Comparison of ENCODE assay signal across 16 cellular contexts in the genomic region with DNA sequence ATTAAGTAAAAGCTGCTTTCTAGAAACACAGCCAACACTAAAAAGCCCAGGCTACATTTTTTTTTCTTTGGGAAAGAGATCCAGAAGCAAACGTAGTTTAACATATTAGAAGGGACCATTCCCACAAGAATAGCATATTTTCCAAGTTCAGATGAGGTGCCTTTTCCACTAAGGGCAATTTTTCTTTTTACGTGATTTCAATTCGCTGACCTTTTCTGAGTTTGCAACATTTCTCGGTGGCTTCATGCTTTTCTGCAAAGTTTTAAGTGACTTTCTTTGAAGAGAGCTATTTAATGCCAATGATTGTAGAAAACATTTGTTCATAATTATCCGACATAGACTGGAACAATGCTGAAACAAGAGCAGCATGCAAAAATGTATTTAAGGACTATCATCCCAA. TPM values are rescaled to one million over a fixed set of nuclear protein-coding genes. Genes with fewer than 3 reads are reported as not detected.
DNase-seq lines count a peak whose midpoint lies in the region; ATAC-seq and TF ChIP-seq lines count a peak whose summit lies in the region.
"Had no signal": no experiment of that assay in that cellular context is flagged by ENCODE, and none has a peak within 500 bp of the region (broad histone marks: within the 10 kb centered on the region; RNA-seq: fewer than 3 reads in every experiment).

No MANE protein-coding gene starts in this region.

- H3K27me3 ChIP-seq in H9 (ENCODE audit: insufficient read depth, low read length) (no peaks in the 10 kb centered on the region), fibroblast of lung (ENCODE audit: control insufficient read depth, insufficient read depth, low read length) (no peaks in the 10 kb centered on the region), smooth muscle cell (ENCODE audit: low read depth) (no peaks in the 10 kb centered on the region)

- POLR2A ChIA-PET in WTC11 (lab: Charles Lee): no interaction called here

- H3K4ac ChIP-seq in H9 (ENCODE audit: low read depth, low read length): no peak overlapping the region

- H2BK120ac ChIP-seq in H9 (ENCODE audit: low read depth, low read length, poor library complexity, severe bottlenecking): no peak overlapping the region

- no peak overlapping the region for H2BK20ac ChIP-seq in H9 (ENCODE audit: low read depth, low read length, poor library complexity, severe bottlenecking)

- H3K9ac ChIP-seq in H9 (ENCODE audit: extremely low read depth, insufficient read length, low read length) (no peak overlapping the region), fibroblast of lung (ENCODE audit: insufficient read depth, low read length) (no peak overlapping the region), smooth muscle cell (ENCODE audit: low read depth) (no peak overlapping the region)

- H3K4me1 Mint-ChIP-seq in H9 (peaks cover 87 to 89% of the 10 kb centered on the region in 2 experiments), WTC11 (peaks cover 96% of the 10 kb centered on the region), immature natural killer cell (peaks cover 27 to 44% of the 10 kb centered on the region in 2 donors)

- H4K91ac ChIP-seq in H9 (ENCODE audit: insufficient read length, low read depth, low read length): no peak overlapping the region

- H3K9me3 Mint-ChIP-seq in H9 (no peaks in the 10 kb centered on the region), WTC11 (no peaks in the 10 kb centered on the region), immature natural killer cell (no peaks in the 10 kb centered on the region)
- H3K9me3 Mint-ChIP-seq: CD4-positive, alpha-beta T cell had no signal

- H3K27ac Mint-ChIP-seq in H9 (peak overlapping the region in 2 of 3 experiments; percentile 52 to 96; a peak in 4 of 7 replicates), WTC11 (peak overlapping the region; percentile 99), immature natural killer cell (peak overlapping the region in 1 of 6 donors; percentile 20)
- H3K27ac Mint-ChIP-seq: CD4-positive, alpha-beta T cell had no signal

- H3K79me1 ChIP-seq in H9 (ENCODE audit: insufficient read depth, low read depth, low read length, poor library complexity, severe bottlenecking): peaks cover 3% of the 10 kb centered on the region

- no peak overlapping the region for H2BK15ac ChIP-seq in H9 (ENCODE audit: low read depth, low read length)

- no peaks in the 10 kb centered on the region for H3K23me2 ChIP-seq in H9 (ENCODE audit: insufficient read length, low read depth, low read length, poor library complexity, severe bottlenecking)

- H2BK5ac ChIP-seq in H9 (ENCODE audit: insufficient read length, low read length): no peak overlapping the region

- H3T11ph ChIP-seq in H9 (ENCODE audit: low read length): no peak overlapping the region

- H3K56ac ChIP-seq in H9 (ENCODE audit: insufficient read length, low read depth, low read length): no peak overlapping the region

- CTCF ChIA-PET in WTC11 (lab: Charles Lee): no interaction called here

- no peak overlapping the region for H3K18ac ChIP-seq in H9 (ENCODE audit: insufficient read length, low read depth, low read length)

- H3K4me3 ChIP-seq in fibroblast of lung (replicated peaks in 1 of 4; ENCODE audit: control extremely low read depth in 1 of 4, insufficient read depth in 1 of 4, low read depth in 3 of 4, low read length in 4 of 4): no peak overlapping the region
- no peak overlapping the region for H3K4me3 ChIP-seq in smooth muscle cell
- H3K4me3 ChIP-seq: HAP-1, K562 had no signal

- H2AFZ ChIP-seq in H9 (ENCODE audit: low read length) (no peak overlapping the region), fibroblast of lung (ENCODE audit: low read length) (no peak overlapping the region), smooth muscle cell (ENCODE audit: low read depth) (no peak overlapping the region)

- H4K20me1 ChIP-seq in H9 (ENCODE audit: control insufficient read depth, insufficient read depth, insufficient read length) (no peaks in the 10 kb centered on the region), fibroblast of lung (ENCODE audit: control insufficient read depth, extremely low read depth, insufficient read depth, low read length) (no peaks in the 10 kb centered on the region), smooth muscle cell (ENCODE audit: low read depth) (no peaks in the 10 kb centered on the region)

- peaks cover 5% of the 10 kb centered on the region for H3F3A ChIP-seq in smooth muscle cell (ENCODE audit: low read depth)

- no peak overlapping the region for H4K8ac ChIP-seq in H9 (replicated peaks; ENCODE audit: insufficient read length, low read depth, low read length)

- no peak overlapping the region for H3K23ac ChIP-seq in H9 (ENCODE audit: insufficient read length, low read depth, low read length)

- H3K27me3 Mint-ChIP-seq in H9 (ENCODE audit: low read depth) (no peaks in the 10 kb centered on the region), WTC11 (ENCODE audit: low read depth) (no peaks in the 10 kb centered on the region), immature natural killer cell (ENCODE audit: low read depth in 3 of 3) (no peaks in the 10 kb centered on the region)
- H3K27me3 Mint-ChIP-seq: CD4-positive, alpha-beta T cell had no signal

- H3K4me2 ChIP-seq in H9 (ENCODE audit: insufficient read depth, insufficient read length, low read length) (no peak overlapping the region), fibroblast of lung (ENCODE audit: extremely low read depth, insufficient read depth, low read length) (peak overlapping the region; percentile 8), smooth muscle cell (no peak overlapping the region)

- H2BK12ac ChIP-seq in H9 (ENCODE audit: insufficient read length, low read depth, low read length): no peak overlapping the region

- H3K36me3 Mint-ChIP-seq in H9 (ENCODE audit: insufficient read depth in 1 of 3, low read depth in 3 of 3) (no peaks in the 10 kb centered on the region; a peak in 1 of 7 replicates), WTC11 (no peaks in the 10 kb centered on the region), immature natural killer cell (peaks cover 4 to 15% (median 8%) of the 10 kb centered on the region in 3 donors)

- H2AK5ac ChIP-seq in H9 (ENCODE audit: insufficient read length, low read length): no peak overlapping the region

- no peak overlapping the region for H3K14ac ChIP-seq in H9 (ENCODE audit: insufficient read depth, low read length)

- H3K79me2 ChIP-seq in H9 (ENCODE audit: insufficient read depth, low read length) (peaks cover 2% of the 10 kb centered on the region; the same call in 1 of the 2 replicates), fibroblast of lung (ENCODE audit: control insufficient read depth, insufficient read depth, low read length) (peaks cover 21% of the 10 kb centered on the region), smooth muscle cell (ENCODE audit: low read depth) (peaks cover 5% of the 10 kb centered on the region)

- no peak for TF ChIP-seq CTCF in H9 (conservative IDR thresholded peaks at IDR 0.05)
- TF ChIP-seq CTCF in WTC11 (IDR thresholded peaks at IDR 0.05): no peak
- no peak for TF ChIP-seq CTCF in fibroblast of lung (conservative IDR thresholded peaks at IDR 0.05 in 1 of 2, IDR thresholded peaks at IDR 0.05 in 1 of 2; ENCODE audit: low read depth in 1 of 2, low read length in 2 of 2)
- no peak for TF ChIP-seq CTCF in smooth muscle cell (IDR thresholded peaks at IDR 0.05; ENCODE audit: borderline replicate concordance, insufficient read depth, poor library complexity, severe bottlenecking)

- H3K4me3 Mint-ChIP-seq in H9 (no peak overlapping the region), WTC11 (no peak overlapping the region), immature natural killer cell (no peak overlapping the region)
- H3K4me3 Mint-ChIP-seq: CD4-positive, alpha-beta T cell had no signal

- peaks cover 27% of the 10 kb centered on the region; the same call in 1 of the 2 replicates for H3K4me1 ChIP-seq in H9 (ENCODE audit: insufficient read depth, low read length)
- peaks cover 12% of the 10 kb centered on the region for H3K4me1 ChIP-seq in fibroblast of lung (ENCODE audit: control insufficient read depth, extremely low read depth, insufficient read depth, low read length)
- H3K4me1 ChIP-seq in smooth muscle cell (ENCODE audit: low read depth): peaks cover 49% of the 10 kb centered on the region

- no peak for ATAC-seq in WTC11
- ATAC-seq in HG03175 (IDR thresholded peaks at IDR 0.05; ENCODE audit: unreplicated experiment): no peak
- ATAC-seq in HG02970 (IDR thresholded peaks at IDR 0.05; ENCODE audit: low FRiP score, unreplicated experiment): no peak
- ATAC-seq: K562 had no signal

- H4K5ac ChIP-seq in H9 (ENCODE audit: insufficient read length, low read depth, low read length): no peak overlapping the region

- DNase-seq in H9 (no peak), WTC11 (ENCODE audit: low spot score) (no peak), fibroblast of lung (ENCODE audit: low read depth in 2 of 2) (no peak), smooth muscle cell (lab: John Stamatoyannopoulos, UW; ENCODE audit: unreplicated experiment) (no peak), epidermal melanocyte (ENCODE audit: insufficient read length, low spot score) (no peak), immature natural killer cell (no peak)
- DNase-seq: AML-193; Calu3; CD4-positive, alpha-beta T cell; NCI-H1436 treated with DMSO at 0.1 percent for 48 hours; NCI-H2081 treated with DMSO at 0.1 percent for 48 hours; NCI-H524 had no signal

- H3K9me3 ChIP-seq in H9 (ENCODE audit: control insufficient read depth, low read depth, low read length): no peaks in the 10 kb centered on the region
- H3K9me3 ChIP-seq in fibroblast of lung (ENCODE audit: control insufficient read depth, insufficient read depth, low read depth, low read length): no peaks in the 10 kb centered on the region
- H3K9me3 ChIP-seq in smooth muscle cell (replicated peaks; ENCODE audit: low read depth): no peaks in the 10 kb centered on the region
- H3K9me3 ChIP-seq: HAP-1 had no signal

- no CpG with 5 or more reads among the region's 5 CpGs for WGBS in H9 (ENCODE audit: extremely low coverage, insufficient read length, low lambda C conversion rate)
- WGBS in smooth muscle cell (ENCODE audit: low lambda C conversion rate): 84% methylated on average over 5 of the region's 5 CpGs

- no peak overlapping the region for H3K27ac ChIP-seq in H9 (ENCODE audit: insufficient read length, low read depth, low read length)
- no peak overlapping the region for H3K27ac ChIP-seq in fibroblast of lung (ENCODE audit: insufficient read depth, low read length)
- peak overlapping the region; percentile 63 for H3K27ac ChIP-seq in smooth muscle cell (ENCODE audit: low read depth)

- H3K36me3 ChIP-seq in fibroblast of lung (ENCODE audit: control insufficient read depth, insufficient read depth, low read length) (no peaks in the 10 kb centered on the region), smooth muscle cell (ENCODE audit: low read depth) (no peaks in the 10 kb centered on the region)
- H3K36me3 ChIP-seq: HAP-1 had no signal

RNA-seq across cellular contexts. Expression of a gene that starts 55.1 kb away (rescaled TPM):
- total RNA-seq in H9 (2021) (86.4 and 97.0 TPM in 2 replicates), WTC11 (2021) (102 to 115 TPM (median 111 TPM) in 3 replicates), fibroblast of lung (57.5 and 63.7 TPM in 2 replicates), smooth muscle cell (50.1 and 52.3 TPM in 2 replicates)
- polyA plus RNA-seq in fibroblast of lung (124 and 127 TPM in 2 replicates), smooth muscle cell (71.9 and 74.5 TPM in 2 replicates), immature natural killer cell (10 to 100 TPM; 56.9 to 75.1 (median 59.3) TPM)
- polyA plus RNA-seq in fibroblast of lung (2012): 66.7 and 86.3 TPM in 2 replicates
- polyA minus RNA-seq in fibroblast of lung (ENCODE audit: low replicate concordance): 340 and 364 TPM in 2 replicates
